1 cellular context compared by ENCODE assay signal in genomic region chr17:18018411-18018921, GRCh38.
TF ChIP-seq lines count a peak whose summit lies in the region.

No MANE protein-coding gene starts in this region.

TF ChIP-seq in HepG2, 621 proteins besides CTCF, POLR2A, EP300 and RAD21:
- 0 out of 2 replicates have a peak, but pooled peaks have one; percentile 9 for TF ChIP-seq ZFX (CRISPR knock-in tag; IDR thresholded peaks at IDR 0.05; ENCODE audit: low read depth)
- TF ChIP-seq ZNF639 (CRISPR knock-in tag; conservative IDR thresholded peaks at IDR 0.05), result no peak
- TF ChIP-seq THAP8 (CRISPR knock-in tag; IDR thresholded peaks at IDR 0.05; ENCODE audit: borderline replicate concordance), result no peak
- 0 out of 2 replicates have a peak, but pooled peaks have one; percentile 11 for TF ChIP-seq KDM5B (CRISPR knock-in tag; IDR thresholded peaks at IDR 0.05; ENCODE audit: borderline replicate concordance)
- no peak for TF ChIP-seq NFRKB (IDR thresholded peaks at IDR 0.05)
- TF ChIP-seq ZNF280B (CRISPR knock-in tag; IDR thresholded peaks at IDR 0.05; ENCODE audit: borderline replicate concordance), result 0 out of 2 replicates have a peak, but pooled peaks have one; percentile 34
- TF ChIP-seq ZNF687 (CRISPR knock-in tag; IDR thresholded peaks at IDR 0.05), result peak; percentile 53
- 0 out of 2 replicates have a peak, but pooled peaks have one; percentile 9 for TF ChIP-seq ZBTB43 (CRISPR knock-in tag; conservative IDR thresholded peaks at IDR 0.05)
- peak; percentile 71; the same call in 1 of the 2 replicates for TF ChIP-seq ZNF788 (CRISPR knock-in tag; IDR thresholded peaks at IDR 0.05; ENCODE audit: borderline replicate concordance)
- TF ChIP-seq FOXM1 (CRISPR knock-in tag; IDR thresholded peaks at IDR 0.05), result no peak
- no peak for TF ChIP-seq U2AF2 (IDR thresholded peaks at IDR 0.05; ENCODE audit: low read depth, low read length)
- TF ChIP-seq CSRNP1 (CRISPR knock-in tag; IDR thresholded peaks at IDR 0.05), result no peak
- TF ChIP-seq ZNF282 (IDR thresholded peaks at IDR 0.05; ENCODE audit: partially characterized antibody), result no peak
- TF ChIP-seq NRL (CRISPR knock-in tag; IDR thresholded peaks at IDR 0.05; ENCODE audit: borderline replicate concordance), result 0 out of 2 replicates have a peak, but pooled peaks have one; percentile 32
- TF ChIP-seq GFI1 (CRISPR knock-in tag; IDR thresholded peaks at IDR 0.05; ENCODE audit: borderline replicate concordance), result 0 out of 2 replicates have a peak, but pooled peaks have one; percentile 4
- TF ChIP-seq ZNF580 (CRISPR knock-in tag; IDR thresholded peaks at IDR 0.05; ENCODE audit: borderline replicate concordance, low read depth), result peak; percentile 70; the same call in 1 of the 2 replicates
- no peak for TF ChIP-seq MAF1 (CRISPR knock-in tag; IDR thresholded peaks at IDR 0.05; ENCODE audit: borderline replicate concordance)
- TF ChIP-seq JARID2 (CRISPR knock-in tag; IDR thresholded peaks at IDR 0.05; ENCODE audit: insufficient replicate concordance), result no peak
- TF ChIP-seq GATAD1 (CRISPR knock-in tag; IDR thresholded peaks at IDR 0.05), result 0 out of 2 replicates have a peak, but pooled peaks have one; percentile 5
- TF ChIP-seq RXRA (CRISPR knock-in tag; IDR thresholded peaks at IDR 0.05), result 0 out of 2 replicates have a peak, but pooled peaks have one; percentile 29
- no peak for TF ChIP-seq ZBTB40 (IDR thresholded peaks at IDR 0.05)
- 0 out of 2 replicates have a peak, but pooled peaks have one; percentile 21 for TF ChIP-seq ZBTB40 (CRISPR knock-in tag; IDR thresholded peaks at IDR 0.05)
